16 cellular contexts compared by ENCODE assay signal in genomic region chr4:1096841-1097240, GRCh38. TPM values are rescaled to one million over a fixed set of nuclear protein-coding genes. Genes with fewer than 3 reads are reported as not detected.
DNase-seq lines count a peak whose midpoint lies in the region; ATAC-seq lines count a peak whose summit lies in the region.
"Had no signal": no experiment of that assay in that cellular context is flagged by ENCODE, and none has a peak within 500 bp of the region (broad histone marks: within the 10 kb centered on the region; RNA-seq: fewer than 3 reads in every experiment).

No MANE protein-coding gene starts in this region.

- H3K27me3 Mint-ChIP-seq in activated CD8-positive, alpha-beta memory T cell treated with anti-CD3 and anti-CD28 coated beads, Interleukin-2, amount 10 ng/mL, durations not matched to agents 7 days and 5 days, result no peaks in the 10 kb centered on the region
- peaks cover 19% of the 10 kb centered on the region for H3K27me3 Mint-ChIP-seq in activated naive CD4-positive, alpha-beta T cell treated with anti-CD3 and anti-CD28 coated beads, Interleukin-2, amount 10 ng/mL, durations not matched to agents 7 days and 5 days

- H3K4me1 Mint-ChIP-seq in activated CD8-positive, alpha-beta memory T cell treated with anti-CD3 and anti-CD28 coated beads, Interleukin-2, amount 10 ng/mL, durations not matched to agents 7 days and 5 days, result no peaks in the 10 kb centered on the region
- no peaks in the 10 kb centered on the region for H3K4me1 Mint-ChIP-seq in activated naive CD4-positive, alpha-beta T cell treated with anti-CD3 and anti-CD28 coated beads, Interleukin-2, amount 10 ng/mL, durations not matched to agents 7 days and 5 days
- H3K4me1 Mint-ChIP-seq: CD14-positive monocyte; CD4-positive, alpha-beta memory T cell had no signal

- no peak overlapping the region for H3K27ac Mint-ChIP-seq in activated CD8-positive, alpha-beta memory T cell treated with anti-CD3 and anti-CD28 coated beads, Interleukin-2, amount 10 ng/mL, durations not matched to agents 7 days and 5 days
- H3K27ac Mint-ChIP-seq in activated naive CD4-positive, alpha-beta T cell treated with anti-CD3 and anti-CD28 coated beads, Interleukin-2, amount 10 ng/mL, durations not matched to agents 7 days and 5 days, result no peak overlapping the region
- H3K27ac Mint-ChIP-seq: CD14-positive monocyte, GM23338 had no signal

- no peak overlapping the region for H3K4me3 Mint-ChIP-seq in activated CD8-positive, alpha-beta memory T cell treated with anti-CD3 and anti-CD28 coated beads, Interleukin-2, amount 10 ng/mL, durations not matched to agents 7 days and 5 days
- no peak overlapping the region for H3K4me3 Mint-ChIP-seq in activated naive CD4-positive, alpha-beta T cell treated with anti-CD3 and anti-CD28 coated beads, Interleukin-2, amount 10 ng/mL, durations not matched to agents 7 days and 5 days
- H3K4me3 Mint-ChIP-seq: CD14-positive monocyte; CD4-positive, alpha-beta memory T cell; GM23338 had no signal

- H3K36me3 Mint-ChIP-seq in activated CD8-positive, alpha-beta memory T cell treated with anti-CD3 and anti-CD28 coated beads, Interleukin-2, amount 10 ng/mL, durations not matched to agents 7 days and 5 days, result no peaks in the 10 kb centered on the region
- no peaks in the 10 kb centered on the region for H3K36me3 Mint-ChIP-seq in activated naive CD4-positive, alpha-beta T cell treated with anti-CD3 and anti-CD28 coated beads, Interleukin-2, amount 10 ng/mL, durations not matched to agents 7 days and 5 days
- H3K36me3 Mint-ChIP-seq: CD14-positive monocyte; CD4-positive, alpha-beta memory T cell had no signal

- DNase-seq in activated CD8-positive, alpha-beta memory T cell treated with anti-CD3 and anti-CD28 coated beads, Interleukin-2, amount 10 ng/mL, durations not matched to agents 7 days and 5 days, result peak; percentile 27
- DNase-seq in activated CD8-positive, alpha-beta memory T cell treated with anti-CD3 and anti-CD28 coated beads, Interleukin-2, amount 50 U/mL, for 48 hours, result no peak
- peak; percentile 35 for DNase-seq in islet precursor cell
- DNase-seq in posterior vena cava (ENCODE audit: low spot score), result peak; percentile 46
- no peak for DNase-seq in SW480 (ENCODE audit: low spot score)
- no peak for DNase-seq in activated naive CD4-positive, alpha-beta T cell treated with anti-CD3 and anti-CD28 coated beads, Interleukin-2, amount 10 ng/mL, durations not matched to agents 7 days and 5 days
- DNase-seq: 8988T; Calu3; CD4-positive, alpha-beta memory T cell; DMS79 treated with DMSO at 0.1 percent for 48 hours; GF-D8; H7 had no signal

- no peak for ATAC-seq in activated CD8-positive, alpha-beta memory T cell treated with anti-CD3 and anti-CD28 coated beads, Interleukin-2, amount 10 ng/mL, durations not matched to agents 7 days and 5 days
- ATAC-seq in HG03175 (IDR thresholded peaks at IDR 0.05; ENCODE audit: unreplicated experiment), result no peak
- ATAC-seq: GM23338 had no signal

- intact Hi-C loops in posterior vena cava (cut with DNase I), result no loop called here

- CTCF ChIA-PET in activated CD8-positive, alpha-beta memory T cell treated with anti-CD3 and anti-CD28 coated beads, Interleukin-2, amount 10 ng/mL, durations not matched to agents 7 days and 5 days (lab: Charles Lee), result no interaction called here
- CTCF ChIA-PET in activated naive CD4-positive, alpha-beta T cell treated with anti-CD3 and anti-CD28 coated beads, Interleukin-2, amount 10 ng/mL, durations not matched to agents 7 days and 5 days (lab: Charles Lee), result interaction anchor here (0.7 kb wide), 1 partner anchor 453 kb away, joined by 3 read pairs; no protein-coding TSS in a partner anchor

- H3K9me3 Mint-ChIP-seq in activated CD8-positive, alpha-beta memory T cell treated with anti-CD3 and anti-CD28 coated beads, Interleukin-2, amount 10 ng/mL, durations not matched to agents 7 days and 5 days (ENCODE audit: low read depth), result no peaks in the 10 kb centered on the region
- H3K9me3 Mint-ChIP-seq in activated naive CD4-positive, alpha-beta T cell treated with anti-CD3 and anti-CD28 coated beads, Interleukin-2, amount 10 ng/mL, durations not matched to agents 7 days and 5 days, result no peaks in the 10 kb centered on the region
- H3K9me3 Mint-ChIP-seq: CD4-positive, alpha-beta memory T cell; GM23338 had no signal

RNA-seq across cellular contexts. Expression of gene RNF212, which starts 16.5 kb away (rescaled TPM):
- 1 to 10 TPM; 1.2 to 3.2 TPM for total RNA-seq in activated CD8-positive, alpha-beta memory T cell treated with anti-CD3 and anti-CD28 coated beads, Interleukin-2, amount 10 ng/mL, durations not matched to agents 7 days and 5 days
- total RNA-seq in posterior vena cava, result 1 to 10 TPM in 1 of 2 donors, under 1 TPM in 1; 0.76 to 4.0 TPM
- total RNA-seq: Calu3, HT1080 had no signal

Comparison
In these comparisons a context has a peak if more than half of its experiments do, and no peak if none do; other contexts are left out.
1. DNase-seq: peak in activated CD8-positive, alpha-beta memory T cell treated with anti-CD3 and anti-CD28 coated beads, Interleukin-2, amount 10 ng/mL, durations not matched to agents 7 days and 5 days (single experiment), islet precursor cell (single experiment) and posterior vena cava (single experiment); none in activated CD8-positive, alpha-beta memory T cell treated with anti-CD3 and anti-CD28 coated beads, Interleukin-2, amount 50 U/mL, for 48 hours (single experiment), SW480 (single experiment) and activated naive CD4-positive, alpha-beta T cell treated with anti-CD3 and anti-CD28 coated beads, Interleukin-2, amount 10 ng/mL, durations not matched to agents 7 days and 5 days (single experiment).